ENCODE assay signal across 8 cellular contexts in the genomic region with DNA sequence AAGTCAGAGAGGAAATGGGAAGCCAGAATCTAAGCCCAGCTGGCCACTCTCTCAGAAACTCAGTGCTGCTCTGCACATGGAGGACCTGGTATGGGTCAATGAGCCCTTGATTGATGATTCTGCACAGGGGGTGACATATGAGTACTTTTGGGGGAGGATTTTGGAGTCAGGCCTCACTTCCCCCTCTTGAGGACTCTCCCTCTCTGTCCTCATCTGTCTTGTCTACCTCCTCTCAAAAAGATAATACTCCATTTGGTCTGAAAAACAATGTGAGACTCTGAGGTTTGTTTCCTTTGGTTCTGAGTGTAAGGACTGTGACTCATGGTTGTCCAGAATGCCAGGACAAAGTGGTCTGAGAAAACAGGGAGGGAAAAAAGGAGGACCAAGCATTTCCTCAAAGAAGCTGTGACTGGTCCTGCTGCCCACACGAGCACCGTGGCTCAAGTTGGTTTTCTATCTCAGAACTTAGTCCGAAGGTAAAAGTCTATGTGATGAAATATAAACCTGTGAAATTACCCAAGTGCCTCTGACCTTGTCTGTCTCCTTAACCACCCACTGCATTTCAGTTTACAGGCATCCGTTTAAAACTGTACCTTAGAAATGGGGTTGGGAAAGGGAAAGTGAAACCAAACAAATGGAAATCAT. TPM values are rescaled to one million over a fixed set of nuclear protein-coding genes. Genes with fewer than 3 reads are reported as not detected.
DNase-seq lines count a peak whose midpoint lies in the region; ATAC-seq and TF ChIP-seq lines count a peak whose summit lies in the region.

No MANE protein-coding gene starts in this region.

- peak overlapping the region; percentile 97 for H3K27ac Mint-ChIP-seq in chondrocyte (ENCODE audit: unreplicated experiment)

- ATAC-seq in GM21723 (IDR thresholded peaks at IDR 0.05; ENCODE audit: unreplicated experiment) (peak; percentile 37), mucosa of descending colon (peak; percentile 75), HG03139 (IDR thresholded peaks at IDR 0.05; ENCODE audit: unreplicated experiment) (no peak), HG03469 (IDR thresholded peaks at IDR 0.05; ENCODE audit: unreplicated experiment) (no peak)

- peaks cover 23% of the 10 kb centered on the region for H3K36me3 Mint-ChIP-seq in chondrocyte (ENCODE audit: low read depth)

- H3K4me1 ChIP-seq in mucosa of descending colon (ENCODE audit: low read depth): peaks cover 32% of the 10 kb centered on the region

- H3K4me3 Mint-ChIP-seq in chondrocyte (ENCODE audit: unreplicated experiment): peak overlapping the region; percentile 74

- H3K9me3 Mint-ChIP-seq in chondrocyte (ENCODE audit: low read depth): peaks cover 9% of the 10 kb centered on the region

- no peaks in the 10 kb centered on the region for H3K36me3 ChIP-seq in mucosa of descending colon (ENCODE audit: low read depth)

- no peaks in the 10 kb centered on the region for H3K9me3 ChIP-seq in mucosa of descending colon

- TF ChIP-seq CTCF in chondrocyte (IDR thresholded peaks at IDR 0.05) (no peak), mucosa of descending colon (IDR thresholded peaks at IDR 0.05) (no peak)

- H3K4me3 ChIP-seq in mucosa of descending colon: no peak overlapping the region

- H3K4me1 Mint-ChIP-seq in chondrocyte (ENCODE audit: low read depth): peaks cover 82% of the 10 kb centered on the region

- peak; percentile 13 for DNase-seq in COLO829 (ENCODE audit: low spot score)
- DNase-seq in OCI-M1 (lab: John Stamatoyannopoulos, UW): peak; percentile 68
- no peak for DNase-seq in chondrocyte (ENCODE audit: low spot score)
- peak in 1 of 3 donors; percentile 39 for DNase-seq in mucosa of descending colon
- DNase-seq in NAMALWA (ENCODE audit: low spot score): no peak

- intact Hi-C loops in mucosa of descending colon (cut with DNase I, micrococcal nuclease): no loop called here

- no peaks in the 10 kb centered on the region for H3K27me3 Mint-ChIP-seq in chondrocyte (ENCODE audit: low read depth)

RNA-seq across cellular contexts. Expression of a gene that starts 11.1 kb away (rescaled TPM):
- total RNA-seq in chondrocyte (27.9 to 35.1 TPM (median 30.6 TPM) in 3 replicates), mucosa of descending colon (10 to 100 TPM; 36.9 to 48.0 (median 43.8) TPM)

Comparison
In these comparisons a context has a peak if more than half of its experiments do, and no peak if none do; other contexts are left out.
1. DNase-seq: peak in COLO829 (single experiment) and OCI-M1 (single experiment); none in chondrocyte (single experiment) and NAMALWA (single experiment).
2. ATAC-seq: peak in GM21723 (single experiment) and mucosa of descending colon (single experiment); none in HG03139 (single experiment) and HG03469 (single experiment).